ENCODE assay signal across 10 cellular contexts in genomic region chr18:74083071-74083954, GRCh38.
DNase-seq lines count a peak whose midpoint lies in the region; ATAC-seq and TF ChIP-seq lines count a peak whose summit lies in the region.
"Had no signal": no experiment of that assay in that cellular context is flagged by ENCODE, and none has a peak within 500 bp of the region (broad histone marks: within the 10 kb centered on the region; RNA-seq: fewer than 3 reads in every experiment).

No MANE protein-coding gene starts in this region.

- TF ChIP-seq CTCF in hepatocyte (IDR thresholded peaks at IDR 0.05; ENCODE audit: poor library complexity), result no peak

- no peaks in the 10 kb centered on the region for H3K79me2 ChIP-seq in hepatocyte

- H3K4me3 ChIP-seq in hepatocyte (no peak overlapping the region), aorta (ENCODE audit: low read length in 2 of 2) (no peak overlapping the region)
- H3K4me3 ChIP-seq: suprapubic skin had no signal

- no peak overlapping the region for H3K4me2 ChIP-seq in hepatocyte

- H3K4me1 ChIP-seq in hepatocyte (ENCODE audit: insufficient read depth), result peaks cover 4% of the 10 kb centered on the region
- no peaks in the 10 kb centered on the region for H3K4me1 ChIP-seq in aorta (ENCODE audit: control insufficient read depth in 1 of 2, insufficient read depth in 2 of 2, low read length in 2 of 2)

- H3K27me3 ChIP-seq in hepatocyte, result peaks cover 4% of the 10 kb centered on the region
- H3K27me3 ChIP-seq in aorta (ENCODE audit: control insufficient read depth in 1 of 2, insufficient read depth in 2 of 2, low read length in 1 of 2), result no peaks in the 10 kb centered on the region
- H3K27me3 ChIP-seq: suprapubic skin had no signal

- H3K9me2 ChIP-seq in hepatocyte (replicated peaks; ENCODE audit: insufficient read depth), result no peaks in the 10 kb centered on the region

- intact Hi-C loops in aorta (cut with DNase I), result loop anchor here in 1 of 2 donors (5.0 kb wide), 1 partner anchor 34 kb away; no protein-coding TSS in a partner anchor

- peak overlapping the region; percentile 18 for H2AFZ ChIP-seq in hepatocyte

- WGBS in hepatocyte (ENCODE audit: low lambda C conversion rate, missing lambda C conversion rate), result 58% methylated on average over 17 of the region's 17 CpGs
- WGBS in aorta, 2 donors, result 50 to 52% methylated on average over 17 of the region's 17 CpGs

- H3K9me3 ChIP-seq in hepatocyte (ENCODE audit: low read depth) (no peaks in the 10 kb centered on the region), aorta (ENCODE audit: control insufficient read depth, low read length) (no peaks in the 10 kb centered on the region)
- H3K9me3 ChIP-seq: suprapubic skin had no signal

- H4K20me1 ChIP-seq in hepatocyte (ENCODE audit: insufficient read depth, poor library complexity, severe bottlenecking), result no peaks in the 10 kb centered on the region

- H3K36me3 ChIP-seq in hepatocyte (replicated peaks; ENCODE audit: insufficient read depth, low read depth) (no peaks in the 10 kb centered on the region), aorta (ENCODE audit: control insufficient read depth in 1 of 2, insufficient read depth in 2 of 2, low read length in 1 of 2) (no peaks in the 10 kb centered on the region)
- H3K36me3 ChIP-seq: suprapubic skin had no signal

- ATAC-seq in aorta (ENCODE audit: low FRiP score) (peak; percentile 48), GM21423 (IDR thresholded peaks at IDR 0.05; ENCODE audit: unreplicated experiment) (no peak)

- DNase-seq in stimulated activated CD4-positive, alpha-beta T cell treated with anti-CD3 and anti-CD28 coated beads, Interleukin-15, amount 100 ng/mL, for 24 hours, result peak; percentile 37
- no peak for DNase-seq in stimulated activated CD4-positive, alpha-beta T cell treated with anti-CD3 and anti-CD28 coated beads, Interleukin-12 subunit alpha, Interleukin-12 subunit beta, amount 100 ng/mL, for 4 hours
- DNase-seq in activated CD4-positive, alpha-beta T cell treated with anti-CD3 and anti-CD28 coated beads, Interleukin-2, amount 50 U/mL, for 48 hours, result peak; percentile 13 to 31
- no peak for DNase-seq in hepatocyte (ENCODE audit: low spot score)
- no peak for DNase-seq in aorta
- no peak for DNase-seq in RPMI8226
- no peak for DNase-seq in NK-92 treated with Interleukin-12 subunit alpha and Interleukin-12 subunit beta, amount 100 ng/mL, for 24 hours (lab: John Stamatoyannopoulos, UW)

- H3K27ac ChIP-seq in hepatocyte, result no peak overlapping the region
- H3K27ac ChIP-seq in aorta (ENCODE audit: low read depth in 1 of 2, low read length in 2 of 2), result no peak overlapping the region
- H3K27ac ChIP-seq: epithelial cell of prostate, suprapubic skin had no signal

Comparison
In these comparisons a context has a peak if more than half of its experiments do, and no peak if none do; other contexts are left out.
1. DNase-seq: peak in stimulated activated CD4-positive, alpha-beta T cell treated with anti-CD3 and anti-CD28 coated beads, Interleukin-15, amount 100 ng/mL, for 24 hours (single experiment) and activated CD4-positive, alpha-beta T cell treated with anti-CD3 and anti-CD28 coated beads, Interleukin-2, amount 50 U/mL, for 48 hours (2 of 2); none in stimulated activated CD4-positive, alpha-beta T cell treated with anti-CD3 and anti-CD28 coated beads, Interleukin-12 subunit alpha, Interleukin-12 subunit beta, amount 100 ng/mL, for 4 hours (single experiment), hepatocyte (single experiment), aorta (0 of 2), RPMI8226 (single experiment) and NK-92 treated with Interleukin-12 subunit alpha and Interleukin-12 subunit beta, amount 100 ng/mL, for 24 hours (single experiment).